In genomic region chr9:37904647-37905505, GRCh38 we compare ENCODE assay signal across 8 cellular contexts. TPM values are rescaled to one million over a fixed set of nuclear protein-coding genes. Genes with fewer than 3 reads are reported as not detected.
A peak's percentile ranks its signal among the peaks of the same experiment; 100 is the strongest.
DNase-seq lines count a peak whose midpoint lies in the region; ATAC-seq, FAIRE-seq and TF ChIP-seq lines count a peak whose summit lies in the region.

No MANE protein-coding gene starts in this region.

- DNase-seq in IMR-90 (peak; percentile 32), K562 (ENCODE audit: extremely low read depth in 1 of 4, low spot score in 3 of 4) (peak; percentile 51 to 83 (median 62)), kidney (no peak), SIG-M5 (lab: John Stamatoyannopoulos, UW) (no peak), NCI-H2107 (lab: John Stamatoyannopoulos, UW) (no peak)

- TF ChIP-seq RAD21 in IMR-90 (IDR thresholded peaks at IDR 0.05; ENCODE audit: low read length): no peak
- no peak for TF ChIP-seq RAD21 in K562 (CRISPR knock-in tag; conservative IDR thresholded peaks at IDR 0.05 in 1 of 2, IDR thresholded peaks at IDR 0.05 in 1 of 2)

- no peak for TF ChIP-seq POLR2A in IMR-90 (IDR thresholded peaks at IDR 0.05; ENCODE audit: low read depth, low read length)
- TF ChIP-seq POLR2A in K562 (conservative IDR thresholded peaks at IDR 0.05): no peak

- H4K91ac ChIP-seq in IMR-90 (ENCODE audit: insufficient read depth, low read depth, low read length): peak overlapping the region; percentile 83

- H4K5ac ChIP-seq in IMR-90 (ENCODE audit: low read depth, low read length): peak overlapping the region; percentile 85

- H3K9me1 ChIP-seq in IMR-90 (ENCODE audit: insufficient read depth, low read length): peaks cover 6% of the 10 kb centered on the region
- no peaks in the 10 kb centered on the region for H3K9me1 ChIP-seq in K562 (ENCODE audit: control insufficient read depth, insufficient read depth, low read length)

- FAIRE-seq in K562 (lab: Jason Lieb, UNC) (peak; percentile 80), kidney (lab: Jason Lieb, UNC) (no peak)

- intact Hi-C loops in IMR-90 (cut with micrococcal nuclease): loop anchor here (5.0 kb wide), 2 partner anchors 313 to 423 kb away; partner anchors contain the start of gene TOMM5
- intact Hi-C loops in K562 (cut with micrococcal nuclease): loop anchor here (2.0 to 5.0 kb wide), 5 partner anchors 103 to 488 kb away; partner anchors contain the start of genes ALDH1B1, DCAF10 and TOMM5
- intact Hi-C loops in kidney (cut with DNase I): no loop called here

- H3K27me3 ChIP-seq in BLaER1 treated with 17β-estradiol and CSF1 and Interleukin-3, amounts not matched to agents 10 nM and 100 nM: no peaks in the 10 kb centered on the region
- H3K27me3 ChIP-seq in IMR-90 (ENCODE audit: control insufficient read depth, insufficient read depth, low read length): no peaks in the 10 kb centered on the region
- no peaks in the 10 kb centered on the region for H3K27me3 ChIP-seq in K562 (ENCODE audit: control insufficient read depth in 2 of 2, insufficient read depth in 2 of 2, low read length in 2 of 2)
- no peaks in the 10 kb centered on the region for H3K27me3 ChIP-seq in subcutaneous abdominal adipose tissue (ENCODE audit: control insufficient read depth in 5 of 5, insufficient read depth in 4 of 5, low read length in 5 of 5)

- H3K4me2 ChIP-seq in BLaER1 treated with 17β-estradiol and CSF1 and Interleukin-3, amounts not matched to agents 10 nM and 100 nM: peak overlapping the region; percentile 82 to 98 (median 93)
- H3K4me2 ChIP-seq in IMR-90 (ENCODE audit: low read depth, low read length) (peak overlapping the region; percentile 85), K562 (ENCODE audit: insufficient read depth, low read length) (peak overlapping the region; percentile 96)

- H3K14ac ChIP-seq in IMR-90 (replicated peaks; ENCODE audit: low read depth, low read length): peak overlapping the region; percentile 90

- peak overlapping the region; percentile 59 to 90 (median 84); a peak in 21 of 22 replicates for H3K27ac ChIP-seq in BLaER1 treated with 17β-estradiol and CSF1 and Interleukin-3, amounts not matched to agents 10 nM and 100 nM
- H3K27ac ChIP-seq in IMR-90 (ENCODE audit: insufficient read depth, low read length): peak overlapping the region; percentile 79
- peak overlapping the region; percentile 71 for H3K27ac ChIP-seq in K562 (ENCODE audit: extremely low read depth, low read depth, low read length)
- H3K27ac ChIP-seq in kidney (ENCODE audit: low read depth in 2 of 2, low read length in 2 of 2): peak overlapping the region; percentile 86 to 88
- H3K27ac ChIP-seq in subcutaneous abdominal adipose tissue (ENCODE audit: low read depth, low read length): peak overlapping the region; percentile 95

- TF ChIP-seq EP300 in K562 (IDR thresholded peaks at IDR 0.05; ENCODE audit: low read length): peak; percentile 84

- CTCF ChIA-PET in IMR-90 (lab: Yijun Ruan, JAX): interaction anchor here (0.7 to 1.5 kb wide), 2 partner anchors 9 to 102 kb away, joined by 3 to 6 read pairs; no protein-coding TSS in a partner anchor
- CTCF ChIA-PET in K562 (lab: Yijun Ruan, JAX; ENCODE audit: low intra/inter-chr PET ratio): interaction anchor here (0.5 to 1.9 kb wide), 3 partner anchors 126 to 460 kb away, joined by 3 to 7 read pairs (median 3); no protein-coding TSS in a partner anchor

- H3K56ac ChIP-seq in IMR-90 (ENCODE audit: extremely low read depth, insufficient read depth, low read length): peak overlapping the region; percentile 80; the same call in 1 of the 2 replicates

- peak overlapping the region; percentile 62 for H2BK5ac ChIP-seq in IMR-90 (ENCODE audit: low read depth, low read length, poor library complexity, severe bottlenecking)

- no peaks in the 10 kb centered on the region for H3K9me3 ChIP-seq in BLaER1 treated with 17β-estradiol and CSF1 and Interleukin-3, amounts not matched to agents 10 nM and 100 nM (replicated peaks in 1 of 11)
- no peaks in the 10 kb centered on the region for H3K9me3 ChIP-seq in IMR-90 (ENCODE audit: control insufficient read depth, insufficient read depth, low read length)
- no peaks in the 10 kb centered on the region for H3K9me3 ChIP-seq in K562 (replicated peaks; ENCODE audit: control insufficient read depth, insufficient read depth, low read depth, low read length)
- no peaks in the 10 kb centered on the region for H3K9me3 ChIP-seq in kidney (ENCODE audit: control insufficient read depth in 1 of 2, low read length in 2 of 2)
- H3K9me3 ChIP-seq in subcutaneous abdominal adipose tissue (ENCODE audit: control insufficient read depth in 5 of 5, low read length in 5 of 5): no peaks in the 10 kb centered on the region

- H3K23ac ChIP-seq in IMR-90 (ENCODE audit: low read depth, low read length): peak overlapping the region; percentile 61

- H2AK5ac ChIP-seq in IMR-90 (ENCODE audit: low read depth, low read length): peak overlapping the region; percentile 72; the same call in 1 of the 2 replicates

- H3K36me3 ChIP-seq in BLaER1 treated with 17β-estradiol and CSF1 and Interleukin-3, amounts not matched to agents 10 nM and 100 nM: peaks cover 0 to 16% (median 10%) of the 10 kb centered on the region in 11 experiments; a peak in 11 of 22 replicates
- 0 out of 2 replicates have a peak, but pooled peaks cover 2% of the 10 kb centered on the region for H3K36me3 ChIP-seq in IMR-90 (ENCODE audit: control insufficient read depth, insufficient read depth, low read length)
- H3K36me3 ChIP-seq in K562 (ENCODE audit: control insufficient read depth, insufficient read depth, low read length): peaks cover 15% of the 10 kb centered on the region; the same call in 2 of the 3 replicates
- no peaks in the 10 kb centered on the region for H3K36me3 ChIP-seq in kidney (ENCODE audit: control insufficient read depth in 1 of 2, insufficient read depth in 2 of 2, low read length in 2 of 2)
- H3K36me3 ChIP-seq in subcutaneous abdominal adipose tissue (ENCODE audit: control insufficient read depth in 5 of 5, insufficient read depth in 5 of 5, low read length in 5 of 5): no peaks in the 10 kb centered on the region

- no TSS peak for BruUV-seq in IMR-90 (replicated peaks; lab: Mats Ljungman, UMichigan)
- BruUV-seq in K562 (replicated peaks; lab: Mats Ljungman, UMichigan): TSS peak; percentile 88

- 0 out of 2 replicates have a peak overlapping the region, but pooled peaks have one; percentile 29 for H2BK20ac ChIP-seq in IMR-90 (ENCODE audit: low read depth, low read length)

- peaks cover 39 to 55% (median 46%) of the 10 kb centered on the region in 10 experiments for H3K4me1 ChIP-seq in BLaER1 treated with 17β-estradiol and CSF1 and Interleukin-3, amounts not matched to agents 10 nM and 100 nM
- peaks cover 9% of the 10 kb centered on the region for H3K4me1 ChIP-seq in IMR-90 (ENCODE audit: control insufficient read depth, insufficient read depth, low read length)
- peaks cover 22 to 32% of the 10 kb centered on the region in 2 experiments for H3K4me1 ChIP-seq in K562 (replicated peaks in 1 of 2; ENCODE audit: control insufficient read depth in 2 of 2, insufficient read depth in 2 of 2, low read length in 2 of 2)
- peaks cover 10 to 18% of the 10 kb centered on the region in 2 donors for H3K4me1 ChIP-seq in kidney (ENCODE audit: control insufficient read depth in 1 of 2, insufficient read depth in 1 of 2, low read depth in 1 of 2, low read length in 2 of 2)
- peaks cover 5 to 40% (median 38%) of the 10 kb centered on the region in 5 donors for H3K4me1 ChIP-seq in subcutaneous abdominal adipose tissue (ENCODE audit: control insufficient read depth in 5 of 5, insufficient read depth in 5 of 5, low read length in 5 of 5)

- H4K20me1 ChIP-seq in BLaER1 treated with 17β-estradiol and CSF1 and Interleukin-3, amounts not matched to agents 10 nM and 100 nM: peaks cover 3 to 38% (median 26%) of the 10 kb centered on the region in 11 experiments; a peak in 16 of 22 replicates
- H4K20me1 ChIP-seq in IMR-90 (ENCODE audit: insufficient read depth, low read length) (no peaks in the 10 kb centered on the region), K562 (replicated peaks; ENCODE audit: control insufficient read depth, insufficient read depth, low read length) (no peaks in the 10 kb centered on the region)

- H3K18ac ChIP-seq in IMR-90 (ENCODE audit: low read depth, low read length): peak overlapping the region; percentile 53

- TF ChIP-seq CTCF in IMR-90 (conservative IDR thresholded peaks at IDR 0.05; ENCODE audit: low read depth, low read length) (no peak), K562 (IDR thresholded peaks at IDR 0.05 in 2 of 3, conservative IDR thresholded peaks at IDR 0.05 in 1 of 3; ENCODE audit: insufficient read depth in 2 of 3, low read depth in 1 of 3, low read length in 3 of 3) (no peak), kidney (IDR thresholded peaks at IDR 0.05; ENCODE audit: borderline replicate concordance, extremely low read depth, insufficient read depth) (no peak)

- peak overlapping the region; percentile 66; the same call in 1 of the 3 replicates for H2BK15ac ChIP-seq in IMR-90 (ENCODE audit: low read depth, low read length)

- H4K8ac ChIP-seq in IMR-90 (ENCODE audit: low read depth in 2 of 2, low read length in 2 of 2): peak overlapping the region; percentile 89 to 95

- 40% methylated on average over 4 of the region's 34 CpGs; no CpG with 5 or more reads in 1 of the 2 experiments for WGBS in IMR-90 (ENCODE audit: extremely low coverage in 2 of 2, insufficient read length in 1 of 2), 2 experiments
- 31% methylated on average over 31 of the region's 34 CpGs for WGBS in K562 (ENCODE audit: insufficient coverage, low coverage, missing lambda C conversion rate)

- H3K4ac ChIP-seq in IMR-90 (ENCODE audit: low read depth, low read length): peak overlapping the region; percentile 82

- H2BK120ac ChIP-seq in IMR-90 (ENCODE audit: low read depth, low read length): peak overlapping the region; percentile 72; the same call in 1 of the 2 replicates

- in situ Hi-C loops in IMR-90 (cut with MboI; ENCODE audit: low sequenced_read_pairs): loop anchor here (10.0 kb wide), 1 partner anchor 320 kb away; no protein-coding TSS in a partner anchor
- in situ Hi-C loops in K562 (cut with MboI): loop anchor here (5.0 to 10.0 kb wide), 3 partner anchors 150 to 452 kb away; partner anchors contain the start of genes POLR1E and TRMT10B

- H2AFZ ChIP-seq in IMR-90 (replicated peaks; ENCODE audit: low read length, poor library complexity) (peak overlapping the region; percentile 96), K562 (ENCODE audit: low read depth, low read length) (peak overlapping the region; percentile 97)

- H2AK9ac ChIP-seq in IMR-90 (replicated peaks; ENCODE audit: low read depth, low read length, poor library complexity): peak overlapping the region; percentile 93

- H3K79me2 ChIP-seq in K562 (ENCODE audit: control insufficient read depth, insufficient read depth, low read length): peaks cover 32% of the 10 kb centered on the region

- ATAC-seq in IMR-90 (ENCODE audit: low read depth) (peak; percentile 5), K562 (peak; percentile 15), HG03280 (IDR thresholded peaks at IDR 0.05; ENCODE audit: unreplicated experiment) (no peak)

- H3K4me3 ChIP-seq in BLaER1 treated with 17β-estradiol and CSF1 and Interleukin-3, amounts not matched to agents 10 nM and 100 nM: peak overlapping the region; percentile 86 to 98 (median 91)
- peak overlapping the region; percentile 78 for H3K4me3 ChIP-seq in IMR-90 (ENCODE audit: insufficient read depth, low read depth, low read length)
- peak overlapping the region; percentile 86 for H3K4me3 ChIP-seq in K562
- H3K4me3 ChIP-seq in kidney (ENCODE audit: low read length in 2 of 2): peak overlapping the region; percentile 71 to 99
- peak overlapping the region; percentile 84 to 95 (median 85) for H3K4me3 ChIP-seq in subcutaneous abdominal adipose tissue (ENCODE audit: low read depth in 1 of 5, low read length in 5 of 5)

- dilution Hi-C loops in IMR-90 (cut with HindIII; ENCODE audit: low sequenced_read_pairs, unreplicated experiment): loop anchor here (25.0 kb wide), 1 partner anchor 482 kb away; the partner anchor contains the start of gene ALDH1B1

- H3K9ac ChIP-seq in BLaER1 treated with 17β-estradiol and CSF1 and Interleukin-3, amounts not matched to agents 10 nM and 100 nM: peak overlapping the region; percentile 83 to 92 (median 89)
- peak overlapping the region; percentile 75 for H3K9ac ChIP-seq in IMR-90 (ENCODE audit: low read depth, low read length)
- peak overlapping the region; percentile 77 to 94 for H3K9ac ChIP-seq in K562 (ENCODE audit: insufficient read depth in 1 of 2, low read depth in 2 of 2, low read length in 2 of 2)
- peak overlapping the region; percentile 38 to 91 for H3K9ac ChIP-seq in kidney (ENCODE audit: low read length in 2 of 2)
- peak overlapping the region; percentile 56 to 94 (median 93) for H3K9ac ChIP-seq in subcutaneous abdominal adipose tissue (ENCODE audit: low read length in 5 of 5)

- H3K79me1 ChIP-seq in IMR-90 (ENCODE audit: low read depth in 1 of 2, low read length in 2 of 2): peaks cover 13 to 35% of the 10 kb centered on the region in 2 experiments

- POLR2A ChIA-PET in IMR-90 (lab: Charles Lee; ENCODE audit: unreplicated experiment): no interaction called here
- POLR2A ChIA-PET in K562 (lab: Yijun Ruan, JAX): interaction anchor here (0.6 to 1.0 kb wide), 7 partner anchors 12 to 313 kb away, joined by 3 to 4 read pairs (median 3); partner anchors contain the start of gene TOMM5

RNA-seq across cellular contexts. Expression of gene SLC25A51, which starts 0.9 kb away (rescaled TPM):
- total RNA-seq in IMR-90 (2012; rRNA removed): 63.0 and 81.6 TPM in 2 replicates
- 10.6 and 14.1 TPM in 2 replicates for polyA plus RNA-seq in IMR-90 (2012; rRNA removed)
- 8.0 and 8.1 TPM in 2 replicates for polyA plus RNA-seq in IMR-90 (2012; cell fraction: cytosol; rRNA removed)
- polyA plus RNA-seq in IMR-90 (2012; cell fraction: nucleus; rRNA removed; ENCODE audit: low replicate concordance): 4.5 and 18.3 TPM in 2 replicates
- 40.8 and 61.0 TPM in 2 replicates for total RNA-seq in K562 (2011; cell fraction: chromatin; rRNA removed; ENCODE audit: low replicate concordance)
- total RNA-seq in K562 (2011; cell fraction: nucleolus; rRNA removed): 32.4 and 33.6 TPM in 2 replicates
- 35.0 and 43.8 TPM in 2 replicates for total RNA-seq in K562 (2011; cell fraction: nucleoplasm; rRNA removed)
- total RNA-seq in K562 (2014; rRNA removed): 24.5 and 28.0 TPM in 2 replicates
- 40.7 and 44.2 TPM in 2 replicates for total RNA-seq in K562 (2014; rRNA removed; fragmentation: Illumina TruSeq; extraction: Trizol)
- 39.3 and 39.5 TPM in 2 replicates for total RNA-seq in K562 (2015; rRNA removed; fragmentation: Illumina TruSeq; extraction: Trizol)
- 31.5 and 32.9 TPM in 2 replicates for total RNA-seq in K562 (2021)
- polyA plus RNA-seq in K562 (2011; rRNA removed): 30.6 and 37.0 TPM in 2 replicates
- 19.0 and 25.4 TPM in 2 replicates for polyA plus RNA-seq in K562 (2011; cell fraction: cytosol; rRNA removed)
- polyA plus RNA-seq in K562 (2011; cell fraction: nucleus; rRNA removed): 16.1 and 21.9 TPM in 2 replicates
- polyA plus RNA-seq in K562 (2012): 9.9 and 15.1 TPM in 2 replicates
- 23.2 and 23.5 TPM in 2 replicates for polyA plus RNA-seq in K562 (2014; fragmentation: Illumina TruSeq; extraction: Trizol)
- 10 to 100 TPM in 1 of 2 experiments, 1 to 10 TPM in 1; 9.1 to 10.6 TPM for polyA plus RNA-seq in K562 (2014; fragmentation: Nextera tagmentation; extraction: Ambion mirVana)
- 18.7 and 22.3 TPM in 2 replicates for polyA plus RNA-seq in K562 (2014; rRNA removed)
- polyA minus RNA-seq in K562 (2011; rRNA and poly(A)+ RNA removed): 78.5 and 79.6 TPM in 2 replicates
- polyA minus RNA-seq in K562 (2011; cell fraction: cytosol; rRNA and poly(A)+ RNA removed): 19.4 and 29.1 TPM in 2 replicates
- 15.5 and 23.4 TPM in 2 replicates for polyA minus RNA-seq in K562 (2011; cell fraction: nucleus; rRNA and poly(A)+ RNA removed)
- 25.5 TPM for total RNA-seq in kidney
- 10.7 TPM for polyA plus RNA-seq in kidney (ENCODE audit: insufficient read depth, low read depth, low replicate concordance)

Comparison
In these comparisons a context has a peak if more than half of its experiments do, and no peak if none do; other contexts are left out.
1. DNase-seq: peak in IMR-90 (single experiment) and K562 (4 of 4); none in kidney (single experiment), SIG-M5 (single experiment) and NCI-H2107 (single experiment).
2. Peak in every context shown above with its lines, with median percentiles within 50 percentile points of each other: H3K27ac ChIP-seq, H3K4me2 ChIP-seq, H3K4me3 ChIP-seq and H3K9ac ChIP-seq.